ENCODE assay signal across 1 cellular context in genomic region chr17:37609170-37610040, GRCh38.
TF ChIP-seq lines count a peak whose summit lies in the region.

TSS of gene SYNRG (minus strand) at chr17:37609418. CDS start at chr17:37609355, 63 bp downstream.

TF ChIP-seq in HepG2, 621 proteins besides CTCF, POLR2A, EP300 and RAD21 (continued from another document and continues in another):
- TF ChIP-seq IRF2 (CRISPR knock-in tag; IDR thresholded peaks at IDR 0.05): peak; percentile 67; the same call in 1 of the 2 replicates
- peak; percentile 58; the same call in 1 of the 2 replicates for TF ChIP-seq TOE1 (CRISPR knock-in tag; IDR thresholded peaks at IDR 0.05)
- 0 out of 2 replicates have a peak, but pooled peaks have one; percentile 40 for TF ChIP-seq ZBTB7B (CRISPR knock-in tag; IDR thresholded peaks at IDR 0.05)
- TF ChIP-seq POGZ (CRISPR knock-in tag; IDR thresholded peaks at IDR 0.05): peak; percentile 90
- TF ChIP-seq ARHGAP35 (CRISPR knock-in tag; IDR thresholded peaks at IDR 0.05; ENCODE audit: borderline replicate concordance): peak; percentile 75; the same call in 1 of the 2 replicates
- peak; percentile 92 for TF ChIP-seq ZFP91 (CRISPR knock-in tag; IDR thresholded peaks at IDR 0.05; ENCODE audit: borderline replicate concordance)
- no peak for TF ChIP-seq RNF2 (conservative IDR thresholded peaks at IDR 0.05; ENCODE audit: low read depth)
- no peak for TF ChIP-seq ZNF234 (CRISPR knock-in tag; conservative IDR thresholded peaks at IDR 0.05)
- no peak for TF ChIP-seq ZNF20 (CRISPR knock-in tag; IDR thresholded peaks at IDR 0.05)
- TF ChIP-seq MEIS2 (CRISPR knock-in tag; IDR thresholded peaks at IDR 0.05): peak; percentile 92
- peak; percentile 45; the same call in 1 of the 2 replicates for TF ChIP-seq ZNF839 (CRISPR knock-in tag; IDR thresholded peaks at IDR 0.05; ENCODE audit: borderline replicate concordance)
- peak; percentile 87; the same call in 1 of the 2 replicates for TF ChIP-seq ZFP36L1 (CRISPR knock-in tag; IDR thresholded peaks at IDR 0.05)
- peak; percentile 88 for TF ChIP-seq ZGPAT (CRISPR knock-in tag; IDR thresholded peaks at IDR 0.05)
- TF ChIP-seq SATB2 (CRISPR knock-in tag; IDR thresholded peaks at IDR 0.05): no peak
- peak; percentile 89 for TF ChIP-seq PHF20 (CRISPR knock-in tag; IDR thresholded peaks at IDR 0.05)
- peak; percentile 79; the same call in 1 of the 2 replicates for TF ChIP-seq FOXK1 (CRISPR knock-in tag; IDR thresholded peaks at IDR 0.05; ENCODE audit: borderline replicate concordance, low read depth)
- peak; percentile 29; the same call in 1 of the 2 replicates for TF ChIP-seq ZBTB14 (CRISPR knock-in tag; IDR thresholded peaks at IDR 0.05)
- peak; percentile 71 for TF ChIP-seq ZNF160 (CRISPR knock-in tag; IDR thresholded peaks at IDR 0.05)
- peak; percentile 56; the same call in 1 of the 2 replicates for TF ChIP-seq SIX4 (CRISPR knock-in tag; IDR thresholded peaks at IDR 0.05)
- no peak for TF ChIP-seq PHB2 (IDR thresholded peaks at IDR 0.05; ENCODE audit: partially characterized antibody)
- no peak for TF ChIP-seq CENPX (CRISPR knock-in tag; IDR thresholded peaks at IDR 0.05)
- no peak; the same call in 1 of the 2 replicates for TF ChIP-seq ZNF777 (CRISPR knock-in tag; IDR thresholded peaks at IDR 0.05)
- TF ChIP-seq REXO4 (CRISPR knock-in tag; IDR thresholded peaks at IDR 0.05; ENCODE audit: borderline replicate concordance): 0 out of 2 replicates have a peak, but pooled peaks have one; percentile 78
- peak; percentile 70; the same call in 1 of the 2 replicates for TF ChIP-seq SAFB2 (CRISPR knock-in tag; IDR thresholded peaks at IDR 0.05; ENCODE audit: borderline replicate concordance, low read depth)
- no peak for TF ChIP-seq ZNF879 (CRISPR knock-in tag; IDR thresholded peaks at IDR 0.05)
- TF ChIP-seq PLSCR1 (CRISPR knock-in tag; IDR thresholded peaks at IDR 0.05; ENCODE audit: borderline replicate concordance): peak; percentile 90; the same call in 1 of the 2 replicates
- TF ChIP-seq THAP9 (CRISPR knock-in tag; IDR thresholded peaks at IDR 0.05; ENCODE audit: borderline replicate concordance): no peak
- no peak for TF ChIP-seq ZNF484 (CRISPR knock-in tag; IDR thresholded peaks at IDR 0.05; ENCODE audit: borderline replicate concordance, low read depth)
- TF ChIP-seq FOSL2 (CRISPR knock-in tag; IDR thresholded peaks at IDR 0.05): peak; percentile 71
- TF ChIP-seq SCMH1 (CRISPR knock-in tag; IDR thresholded peaks at IDR 0.05; ENCODE audit: borderline replicate concordance): no peak
- TF ChIP-seq HBP1 (CRISPR knock-in tag; IDR thresholded peaks at IDR 0.05; ENCODE audit: low read depth): peak; percentile 75; the same call in 1 of the 2 replicates
- peak; percentile 91 for TF ChIP-seq MAX (IDR thresholded peaks at IDR 0.05)
- no peak for TF ChIP-seq AKNA (CRISPR knock-in tag; IDR thresholded peaks at IDR 0.05; ENCODE audit: borderline replicate concordance)
- no peak for TF ChIP-seq CREB1 (IDR thresholded peaks at IDR 0.05)
- TF ChIP-seq CREB1 (CRISPR knock-in tag; IDR thresholded peaks at IDR 0.05): no peak
- 0 out of 2 replicates have a peak, but pooled peaks have one; percentile 17 for TF ChIP-seq ZNF142 (CRISPR knock-in tag; IDR thresholded peaks at IDR 0.05)
- TF ChIP-seq E2F5 (CRISPR knock-in tag; conservative IDR thresholded peaks at IDR 0.05): peak; percentile 56; the same call in 1 of the 2 replicates
